In genomic region chr14:99247091-99247729, GRCh38 we compare ENCODE assay signal across 12 cellular contexts. TPM values are rescaled to one million over a fixed set of nuclear protein-coding genes. Genes with fewer than 3 reads are reported as not detected.
A peak's percentile ranks its signal among the peaks of the same experiment; 100 is the strongest.
DNase-seq lines count a peak whose midpoint lies in the region; ATAC-seq and TF ChIP-seq lines count a peak whose summit lies in the region.
"Had no signal": no experiment of that assay in that cellular context is flagged by ENCODE, and none has a peak within 500 bp of the region (broad histone marks: within the 10 kb centered on the region; RNA-seq: fewer than 3 reads in every experiment).

No MANE protein-coding gene starts in this region.

- H3K27me3 ChIP-seq in iPS-15b (ENCODE audit: control insufficient read depth, insufficient read depth, low read length) (peaks cover 12% of the 10 kb centered on the region), spleen (replicated peaks in 1 of 7) (peaks cover 0 to 91% (median 33%) of the 10 kb centered on the region in 7 donors)

- H3K4me3 Mint-ChIP-seq in activated T-helper 1 cell treated with anti-CD3 and anti-CD28 coated beads, Interleukin-12 subunit alpha, Interleukin-12 subunit beta, Interleukin-2, Interleukin-4 antibody, amounts not matched to agents 30 ng/mL and 10 ng/mL and 1 ng/mL, durations not matched to agents 14 hours and 24 hours and 36 hours: peak overlapping the region; percentile 84
- no peak overlapping the region for H3K4me3 Mint-ChIP-seq in MCF 10A (ENCODE audit: unreplicated experiment)

- DNase-seq in activated CD4-positive, alpha-beta T cell treated with anti-CD3 and anti-CD28 coated beads for 48 hours: peak; percentile 35
- no peak for DNase-seq in activated CD4-positive, alpha-beta T cell treated with anti-CD3 and anti-CD28 coated beads, Interleukin-2, amount 50 U/mL, for 4 hours
- no peak for DNase-seq in activated T-helper 1 cell treated with anti-CD3 and anti-CD28 coated beads, Interleukin-12 subunit alpha, Interleukin-12 subunit beta, Interleukin-2, Interleukin-4 antibody, amounts not matched to agents 30 ng/mL and 10 ng/mL and 1 ng/mL, durations not matched to agents 14 hours and 24 hours and 36 hours (ENCODE audit: low spot score)
- DNase-seq in spleen (no peak), GM13976 (ENCODE audit: low spot score) (no peak), MCF 10A (ENCODE audit: unreplicated experiment) (no peak)
- DNase-seq: NCI-H1930 had no signal

- no peak for TF ChIP-seq POLR2A in spleen (IDR thresholded peaks at IDR 0.05)

- CTCF ChIA-PET in MCF 10A (lab: Yijun Ruan, JAX): no interaction called here

- peak overlapping the region; percentile 92 for H3K27ac Mint-ChIP-seq in activated T-helper 1 cell treated with anti-CD3 and anti-CD28 coated beads, Interleukin-12 subunit alpha, Interleukin-12 subunit beta, Interleukin-2, Interleukin-4 antibody, amounts not matched to agents 30 ng/mL and 10 ng/mL and 1 ng/mL, durations not matched to agents 14 hours and 24 hours and 36 hours
- no peak overlapping the region for H3K27ac Mint-ChIP-seq in MCF 10A (ENCODE audit: low read depth, unreplicated experiment)

- WGBS in spleen, 5 donors: 23 to 36% (median 34%) methylated on average over 10 of the region's 10 CpGs

- H3K4me3 ChIP-seq in iPS-15b (ENCODE audit: low read depth, low read length): peak overlapping the region; percentile 69
- H3K4me3 ChIP-seq in spleen: peak overlapping the region in 2 of 8 donors; percentile 14 to 55
- H3K4me3 ChIP-seq: A549 had no signal

- no peaks in the 10 kb centered on the region for H3K9me3 ChIP-seq in iPS-15b (ENCODE audit: control insufficient read depth, insufficient read depth, low read length)
- no peaks in the 10 kb centered on the region for H3K9me3 ChIP-seq in spleen
- H3K9me3 ChIP-seq: A549, HAP-1 had no signal

- no peaks in the 10 kb centered on the region for H3K36me3 ChIP-seq in iPS-15b (ENCODE audit: control insufficient read depth, insufficient read depth, low read length)
- H3K36me3 ChIP-seq in spleen: no peaks in the 10 kb centered on the region
- H3K36me3 ChIP-seq: HAP-1 had no signal

- H3K4me1 ChIP-seq in iPS-15b (ENCODE audit: control insufficient read depth, insufficient read depth, low read length) (peaks cover 32% of the 10 kb centered on the region), spleen (peaks cover 0 to 78% (median 22%) of the 10 kb centered on the region in 6 donors)
- H3K4me1 ChIP-seq: A549 had no signal

- H3K27ac ChIP-seq in spleen: peak overlapping the region in 7 of 8 donors; percentile 3 to 86 (median 69)
- H3K27ac ChIP-seq: A549 had no signal

- no peak for ATAC-seq in GM18519 (IDR thresholded peaks at IDR 0.05; ENCODE audit: low FRiP score, unreplicated experiment)
- ATAC-seq: A549 had no signal

- POLR2A ChIA-PET in MCF 10A (lab: Yijun Ruan, JAX): no interaction called here

- H3K36me3 Mint-ChIP-seq in activated T-helper 1 cell treated with anti-CD3 and anti-CD28 coated beads, Interleukin-12 subunit alpha, Interleukin-12 subunit beta, Interleukin-2, Interleukin-4 antibody, amounts not matched to agents 30 ng/mL and 10 ng/mL and 1 ng/mL, durations not matched to agents 14 hours and 24 hours and 36 hours (ENCODE audit: low read depth): peaks cover 17% of the 10 kb centered on the region
- no peaks in the 10 kb centered on the region for H3K36me3 Mint-ChIP-seq in MCF 10A (ENCODE audit: insufficient read depth, unreplicated experiment)

- intact Hi-C loops in activated T-helper 1 cell treated with anti-CD3 and anti-CD28 coated beads, Interleukin-12 subunit alpha, Interleukin-12 subunit beta, Interleukin-2, Interleukin-4 antibody, amounts not matched to agents 30 ng/mL and 10 ng/mL and 1 ng/mL, durations not matched to agents 14 hours and 24 hours and 36 hours (cut with micrococcal nuclease): loop anchor here (1.0 to 10.0 kb wide), 2 partner anchors 8 to 818 kb away; partner anchors contain the start of gene EVL
- intact Hi-C loops in spleen (cut with DNase I; ENCODE audit: low total_unique reads): no loop called here
- intact Hi-C loops in MCF 10A (cut with micrococcal nuclease): no loop called here

- no peaks in the 10 kb centered on the region for H3K27me3 Mint-ChIP-seq in activated T-helper 1 cell treated with anti-CD3 and anti-CD28 coated beads, Interleukin-12 subunit alpha, Interleukin-12 subunit beta, Interleukin-2, Interleukin-4 antibody, amounts not matched to agents 30 ng/mL and 10 ng/mL and 1 ng/mL, durations not matched to agents 14 hours and 24 hours and 36 hours (ENCODE audit: insufficient read depth)
- no peaks in the 10 kb centered on the region for H3K27me3 Mint-ChIP-seq in MCF 10A (ENCODE audit: insufficient read depth, unreplicated experiment)

- TF ChIP-seq CTCF in spleen (IDR thresholded peaks at IDR 0.05 in 8 of 11, conservative IDR thresholded peaks at IDR 0.05 in 3 of 11): no peak
- no peak for TF ChIP-seq CTCF in GM13976 (IDR thresholded peaks at IDR 0.05; ENCODE audit: borderline replicate concordance, control extremely low read depth, extremely low read depth, insufficient read depth, missing control alignments)
- no peak for TF ChIP-seq CTCF in MCF 10A (IDR thresholded peaks at IDR 0.05; ENCODE audit: unreplicated experiment)

- peaks cover 87% of the 10 kb centered on the region for H3K4me1 Mint-ChIP-seq in activated T-helper 1 cell treated with anti-CD3 and anti-CD28 coated beads, Interleukin-12 subunit alpha, Interleukin-12 subunit beta, Interleukin-2, Interleukin-4 antibody, amounts not matched to agents 30 ng/mL and 10 ng/mL and 1 ng/mL, durations not matched to agents 14 hours and 24 hours and 36 hours (ENCODE audit: low read depth)
- H3K4me1 Mint-ChIP-seq in MCF 10A (ENCODE audit: insufficient read depth, unreplicated experiment): no peaks in the 10 kb centered on the region

- in situ Hi-C loops in GM13976 (cut with MboI; ENCODE audit: low sequenced_read_pairs, unreplicated experiment): no loop called here

- BruUV-seq in MCF 10A (replicated peaks; lab: Mats Ljungman, UMichigan): no TSS peak

- no peaks in the 10 kb centered on the region for H3K9me3 Mint-ChIP-seq in activated T-helper 1 cell treated with anti-CD3 and anti-CD28 coated beads, Interleukin-12 subunit alpha, Interleukin-12 subunit beta, Interleukin-2, Interleukin-4 antibody, amounts not matched to agents 30 ng/mL and 10 ng/mL and 1 ng/mL, durations not matched to agents 14 hours and 24 hours and 36 hours
- no peaks in the 10 kb centered on the region for H3K9me3 Mint-ChIP-seq in MCF 10A (ENCODE audit: unreplicated experiment)

- H3K9ac ChIP-seq in iPS-15b (ENCODE audit: low read depth, low read length): peak overlapping the region; percentile 32

RNA-seq across cellular contexts. Expression of gene BCL11B, which starts 24.8 kb away (rescaled TPM):
- total RNA-seq in activated T-helper 1 cell treated with anti-CD3 and anti-CD28 coated beads, Interleukin-12 subunit alpha, Interleukin-12 subunit beta, Interleukin-2, Interleukin-4 antibody, amounts not matched to agents 30 ng/mL and 10 ng/mL and 1 ng/mL, durations not matched to agents 14 hours and 24 hours and 36 hours: 43.5 and 45.4 TPM in 2 replicates
- 10 to 100 TPM in 6 of 7 donors, 1 to 10 TPM in 1; 7.9 to 21.1 (median 13.1) TPM for total RNA-seq in spleen
- polyA plus RNA-seq in spleen: 1 to 10 TPM in 2 of 3 donors, under 1 TPM in 1; 0.74 to 1.5 (median 1.4) TPM
- 0.84 and 1.4 TPM in 2 replicates for total RNA-seq in MCF 10A (2022)
- total RNA-seq: fibroblast of villous mesenchyme had no signal
